ENCODE assay signal across 18 cellular contexts in the genomic region with DNA sequence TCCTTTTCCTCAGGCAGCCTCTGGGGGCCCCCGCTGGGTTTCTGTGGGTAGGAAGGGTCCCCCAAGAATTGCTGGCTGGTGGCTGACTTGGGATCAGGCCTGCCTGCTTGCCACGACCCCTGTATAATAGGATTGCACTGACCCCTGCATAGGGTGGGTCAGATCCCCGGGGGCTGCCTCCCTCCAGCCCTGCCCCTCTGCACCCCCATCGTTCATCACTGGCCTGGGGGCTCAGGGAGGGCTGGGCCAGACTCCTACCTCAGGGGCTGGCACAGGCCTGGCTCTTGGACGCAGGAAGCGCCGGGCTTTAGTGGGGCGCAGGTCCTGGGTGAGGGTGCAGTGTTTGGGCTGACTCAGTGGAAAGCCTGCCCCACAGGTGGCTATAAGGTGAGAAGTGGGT. TPM values are rescaled to one million over a fixed set of nuclear protein-coding genes. Genes with fewer than 3 reads are reported as not detected.
A peak's percentile ranks its signal among the peaks of the same experiment; 100 is the strongest.
DNase-seq lines count a peak whose midpoint lies in the region; ATAC-seq, FAIRE-seq and TF ChIP-seq lines count a peak whose summit lies in the region.
"Had no signal": no experiment of that assay in that cellular context is flagged by ENCODE, and none has a peak within 500 bp of the region (broad histone marks: within the 10 kb centered on the region; RNA-seq: fewer than 3 reads in every experiment).

No MANE protein-coding gene starts in this region.

- no peaks in the 10 kb centered on the region for H3K27me3 ChIP-seq in smooth muscle cell (ENCODE audit: low read depth)

- no peak overlapping the region for H2AFZ ChIP-seq in smooth muscle cell (ENCODE audit: low read depth)

- H3K4me2 ChIP-seq in smooth muscle cell: no peak overlapping the region

- no peaks in the 10 kb centered on the region for H3K36me3 ChIP-seq in kidney (ENCODE audit: control insufficient read depth in 1 of 2, insufficient read depth in 2 of 2, low read length in 2 of 2)
- no peaks in the 10 kb centered on the region for H3K36me3 ChIP-seq in smooth muscle cell (ENCODE audit: low read depth)

- H3K27ac ChIP-seq in kidney (ENCODE audit: low read depth in 2 of 2, low read length in 2 of 2) (peak overlapping the region; percentile 13 to 71), smooth muscle cell (ENCODE audit: low read depth) (peak overlapping the region; percentile 8)

- H3F3A ChIP-seq in smooth muscle cell (ENCODE audit: low read depth): no peaks in the 10 kb centered on the region

- H4K20me1 ChIP-seq in smooth muscle cell (ENCODE audit: low read depth): peaks cover 15% of the 10 kb centered on the region

- peak; percentile 7 for DNase-seq in GM13976 (ENCODE audit: low spot score)
- no peak for DNase-seq in MCF 10A (ENCODE audit: unreplicated experiment)
- no peak for DNase-seq in kidney
- DNase-seq in smooth muscle cell (lab: John Stamatoyannopoulos, UW; ENCODE audit: unreplicated experiment): no peak
- DNase-seq in activated CD4-positive, alpha-beta T cell treated with anti-CD3 and anti-CD28 coated beads for 36 hours: no peak
- DNase-seq in NCI-H345 (lab: John Stamatoyannopoulos, UW): no peak
- DNase-seq in activated CD8-positive, alpha-beta memory T cell treated with anti-CD3 and anti-CD28 coated beads, Interleukin-2, amount 50 U/mL, for 4 hours: no peak
- DNase-seq: activated CD4-positive, CD25-positive, alpha-beta regulatory T cell treated with anti-CD3 and anti-CD28 coated beads, Interleukin-2, amount 50 U/mL, for 72 hours; activated T-cell treated with anti-CD3 and anti-CD28 coated beads, Interleukin-2, amount 50 U/mL, for 24 hours; amniotic stem cell; HFFc6; NCI-H1105; NCI-H2227 treated with DMSO at 0.1 percent for 48 hours; stimulated activated CD4-positive, alpha-beta T cell treated with anti-CD3 and anti-CD28 coated beads, Interleukin-2, amount 100 ng/mL, for 24 hours; SW 1271 had no signal

- no peak for FAIRE-seq in kidney (lab: Jason Lieb, UNC)

- H3K4me1 Mint-ChIP-seq in MCF 10A (ENCODE audit: insufficient read depth, unreplicated experiment): peaks cover 26% of the 10 kb centered on the region
- H3K4me1 Mint-ChIP-seq in activated CD4-positive, alpha-beta T cell treated with anti-CD3 and anti-CD28 coated beads for 36 hours: peaks cover 22% of the 10 kb centered on the region

- H3K4me1 ChIP-seq in kidney (ENCODE audit: control insufficient read depth in 1 of 2, insufficient read depth in 1 of 2, low read depth in 1 of 2, low read length in 2 of 2): peaks cover 12 to 21% of the 10 kb centered on the region in 2 donors
- H3K4me1 ChIP-seq in smooth muscle cell (ENCODE audit: low read depth): peaks cover 12% of the 10 kb centered on the region

- H3K9me3 Mint-ChIP-seq in MCF 10A (ENCODE audit: unreplicated experiment): no peaks in the 10 kb centered on the region
- no peaks in the 10 kb centered on the region for H3K9me3 Mint-ChIP-seq in activated CD4-positive, alpha-beta T cell treated with anti-CD3 and anti-CD28 coated beads for 36 hours (ENCODE audit: low read depth)
- H3K9me3 Mint-ChIP-seq: activated T-cell treated with anti-CD3 and anti-CD28 coated beads, Interleukin-2, amount 50 U/mL, for 24 hours; HFFc6 had no signal

- H3K4me3 ChIP-seq in kidney (ENCODE audit: low read length in 2 of 2): no peak overlapping the region
- no peak overlapping the region for H3K4me3 ChIP-seq in smooth muscle cell
- H3K4me3 ChIP-seq: lung had no signal

- H3K9ac ChIP-seq in kidney (ENCODE audit: low read length in 2 of 2) (peak overlapping the region in 1 of 2 donors; percentile 46), smooth muscle cell (ENCODE audit: low read depth) (no peak overlapping the region)

- no peak for ATAC-seq in activated CD4-positive, alpha-beta T cell treated with anti-CD3 and anti-CD28 coated beads for 36 hours
- ATAC-seq in GM21717 (IDR thresholded peaks at IDR 0.05; ENCODE audit: unreplicated experiment): no peak

- POLR2A ChIA-PET in MCF 10A (lab: Yijun Ruan, JAX): interaction anchor here (1.0 to 2.2 kb wide), 8 partner anchors 10 to 443 kb away, joined by 3 to 18 read pairs (median 4); a partner anchor contains a TSS
- POLR2A ChIA-PET in activated CD4-positive, alpha-beta T cell treated with anti-CD3 and anti-CD28 coated beads for 36 hours (lab: Charles Lee): no interaction called here

- H3K27me3 Mint-ChIP-seq in MCF 10A (ENCODE audit: insufficient read depth, unreplicated experiment): no peaks in the 10 kb centered on the region
- H3K27me3 Mint-ChIP-seq in activated CD4-positive, alpha-beta T cell treated with anti-CD3 and anti-CD28 coated beads for 36 hours: no peaks in the 10 kb centered on the region
- H3K27me3 Mint-ChIP-seq: activated T-cell treated with anti-CD3 and anti-CD28 coated beads, Interleukin-2, amount 50 U/mL, for 24 hours had no signal

- peak overlapping the region; percentile 62 for H3K4me3 Mint-ChIP-seq in MCF 10A (ENCODE audit: unreplicated experiment)
- no peak overlapping the region for H3K4me3 Mint-ChIP-seq in activated CD4-positive, alpha-beta T cell treated with anti-CD3 and anti-CD28 coated beads for 36 hours
- H3K4me3 Mint-ChIP-seq: activated T-cell treated with anti-CD3 and anti-CD28 coated beads, Interleukin-2, amount 50 U/mL, for 24 hours; HFFc6 had no signal

- in situ Hi-C loops in GM13976 (cut with MboI; ENCODE audit: low sequenced_read_pairs, unreplicated experiment): loop anchor here (25.0 kb wide), 2 partner anchors 326 to 551 kb away; a partner anchor contains a TSS

- intact Hi-C loops in MCF 10A (cut with micrococcal nuclease) (no loop called here), kidney (cut with DNase I) (no loop called here)
- intact Hi-C loops in activated CD4-positive, alpha-beta T cell treated with anti-CD3 and anti-CD28 coated beads for 36 hours (cut with DNase I, micrococcal nuclease): no loop called here

- H3K9me3 ChIP-seq in kidney (ENCODE audit: control insufficient read depth in 1 of 2, low read length in 2 of 2) (no peaks in the 10 kb centered on the region), smooth muscle cell (replicated peaks; ENCODE audit: low read depth) (no peaks in the 10 kb centered on the region)

- H3K79me2 ChIP-seq in smooth muscle cell (ENCODE audit: low read depth): peaks cover 20% of the 10 kb centered on the region

- CTCF ChIA-PET in MCF 10A (lab: Yijun Ruan, JAX): interaction anchor here (1.0 to 1.6 kb wide), 2 partner anchors 10 to 13 kb away, joined by 5 to 6 read pairs; a partner anchor contains a TSS
- CTCF ChIA-PET in activated CD4-positive, alpha-beta T cell treated with anti-CD3 and anti-CD28 coated beads for 36 hours (lab: Charles Lee): interaction anchor here (1.1 kb wide), 1 partner anchor 11 kb away, joined by 3 read pairs; no protein-coding TSS in a partner anchor

- TF ChIP-seq CTCF in GM13976 (IDR thresholded peaks at IDR 0.05; ENCODE audit: borderline replicate concordance, control extremely low read depth, extremely low read depth, insufficient read depth, missing control alignments) (no peak), MCF 10A (IDR thresholded peaks at IDR 0.05; ENCODE audit: unreplicated experiment) (no peak), kidney (IDR thresholded peaks at IDR 0.05; ENCODE audit: borderline replicate concordance, extremely low read depth, insufficient read depth) (no peak), smooth muscle cell (IDR thresholded peaks at IDR 0.05; ENCODE audit: borderline replicate concordance, insufficient read depth, poor library complexity, severe bottlenecking) (no peak)

- H3K27ac Mint-ChIP-seq in MCF 10A (ENCODE audit: low read depth, unreplicated experiment): peak overlapping the region; percentile 94
- H3K27ac Mint-ChIP-seq in activated CD4-positive, alpha-beta T cell treated with anti-CD3 and anti-CD28 coated beads for 36 hours: no peak overlapping the region
- H3K27ac Mint-ChIP-seq: HFFc6 had no signal

- WGBS in smooth muscle cell (ENCODE audit: low lambda C conversion rate): 94% methylated on average over 7 of the region's 8 CpGs

- H3K36me3 Mint-ChIP-seq in MCF 10A (ENCODE audit: insufficient read depth, unreplicated experiment): no peaks in the 10 kb centered on the region
- H3K36me3 Mint-ChIP-seq in activated CD4-positive, alpha-beta T cell treated with anti-CD3 and anti-CD28 coated beads for 36 hours (ENCODE audit: low read depth): peaks cover 4% of the 10 kb centered on the region

- no TSS peak for BruUV-seq in MCF 10A (replicated peaks; lab: Mats Ljungman, UMichigan)

RNA-seq across cellular contexts. Expression of a gene that starts 10.6 kb away (rescaled TPM):
- total RNA-seq in MCF 10A (2022) (153 and 165 TPM in 2 replicates), kidney (146 TPM), smooth muscle cell (238 and 316 TPM in 2 replicates)
- polyA plus RNA-seq in kidney (ENCODE audit: insufficient read depth, low read depth, low replicate concordance) (894 TPM), smooth muscle cell (346 and 361 TPM in 2 replicates)
- 100 to 1,000 TPM; 112 to 121 TPM for total RNA-seq in activated CD4-positive, alpha-beta T cell treated with anti-CD3 and anti-CD28 coated beads for 36 hours

RNA-seq across cellular contexts. Expression of a gene that starts 21.6 kb away (rescaled TPM):
- not detected in 2 replicates for total RNA-seq in MCF 10A (2022)
- total RNA-seq in kidney: 0.76 TPM
- not detected for polyA plus RNA-seq in kidney (ENCODE audit: insufficient read depth, low read depth, low replicate concordance)
- not detected in 2 replicates for total RNA-seq in smooth muscle cell
- not detected in 2 replicates for polyA plus RNA-seq in smooth muscle cell
- 1 to 10 TPM; 2.4 to 2.5 TPM for total RNA-seq in activated CD4-positive, alpha-beta T cell treated with anti-CD3 and anti-CD28 coated beads for 36 hours
- total RNA-seq: G401, HFFc6 had no signal

RNA-seq across cellular contexts. Expression of a gene that starts 31.9 kb away (rescaled TPM):
- total RNA-seq in MCF 10A (2022) (74.1 and 106 TPM in 2 replicates), kidney (132 TPM), smooth muscle cell (80.6 and 86.1 TPM in 2 replicates)
- polyA plus RNA-seq in kidney (ENCODE audit: insufficient read depth, low read depth, low replicate concordance) (280 TPM), smooth muscle cell (216 and 252 TPM in 2 replicates)
- total RNA-seq in activated CD4-positive, alpha-beta T cell treated with anti-CD3 and anti-CD28 coated beads for 36 hours: 100 to 1,000 TPM; 106 to 145 TPM

RNA-seq across cellular contexts. Expression of a gene that starts 43.1 kb away (rescaled TPM):
- 71.6 and 97.4 TPM in 2 replicates for total RNA-seq in MCF 10A (2022)
- 77.9 TPM for total RNA-seq in kidney
- 122 TPM for polyA plus RNA-seq in kidney (ENCODE audit: insufficient read depth, low read depth, low replicate concordance)
- 96.1 and 114 TPM in 2 replicates for total RNA-seq in smooth muscle cell
- 152 and 175 TPM in 2 replicates for polyA plus RNA-seq in smooth muscle cell
- 10 to 100 TPM; 69.3 to 72.6 TPM for total RNA-seq in activated CD4-positive, alpha-beta T cell treated with anti-CD3 and anti-CD28 coated beads for 36 hours
